Comparison of ENCODE assay signal across 31 cellular contexts in genomic region chr19:15425321-15425950, GRCh38. TPM values are rescaled to one million over a fixed set of nuclear protein-coding genes. Genes with fewer than 3 reads are reported as not detected.
"Had no signal": no experiment of that assay in that cellular context is flagged by ENCODE, and none has a peak within 500 bp of the region (broad histone marks: within the 10 kb centered on the region; RNA-seq: fewer than 3 reads in every experiment).

No MANE protein-coding gene starts in this region.

- H3K9me3 ChIP-seq: esophagus squamous epithelium, gastrocnemius medialis, lower lobe of right lung had no signal

- H3K4me3 ChIP-seq: coronary artery, dorsolateral prefrontal cortex, esophagus squamous epithelium, gastrocnemius medialis, heart right ventricle, left lung, lower lobe of right lung, mucosa of descending colon had no signal

- H3K27me3 ChIP-seq: dorsolateral prefrontal cortex, esophagus squamous epithelium, gastrocnemius medialis, heart right ventricle, left lung had no signal

- ATAC-seq: esophagus mucosa, gastrocnemius medialis, heart right ventricle, left cardiac atrium, left lung, left ventricle myocardium superior, lower lobe of right lung, mucosa of descending colon had no signal

- DNase-seq: dermis blood vessel endothelial cell; dorsolateral prefrontal cortex; effector CD4-positive, alpha-beta T cell; effector memory CD4-positive, alpha-beta T cell; erythroblast; esophagus squamous epithelium; foreskin fibroblast; foreskin melanocyte; gastrocnemius medialis; glutamatergic neuron; head of caudate nucleus; heart right ventricle; hippocampal formation; left cardiac atrium; left lung; left ventricle myocardium superior; lower lobe of right lung; mesenchymal stem cell; mucosa of descending colon had no signal

- FAIRE-seq: colon, endothelial cell of umbilical vein, islet of Langerhans, keratinocyte had no signal

- H3K27ac ChIP-seq: coronary artery, dorsolateral prefrontal cortex, epithelial cell of prostate, esophagus squamous epithelium, gastrocnemius medialis, heart right ventricle, left lung, lower lobe of right lung had no signal

RNA-seq across cellular contexts. Expression of gene RASAL3, which starts 38.9 kb away (rescaled TPM):
- total RNA-seq: kidney epithelial cell, mesothelial cell of epicardium, myocyte had no signal
- polyA plus RNA-seq: keratinocyte had no signal

RNA-seq across cellular contexts. Expression of gene PGLYRP2, which starts 53.9 kb away (rescaled TPM):
- total RNA-seq: dermis blood vessel endothelial cell, esophagus mucosa, esophagus squamous epithelium, gastrocnemius medialis, heart right ventricle, kidney epithelial cell, left cardiac atrium, left lung, left ventricle myocardium superior, lower lobe of right lung, lung microvascular endothelial cell, mesenteric fat pad, mesothelial cell of epicardium, mucosa of descending colon, myocyte had no signal
- polyA plus RNA-seq: heart right ventricle, keratinocyte had no signal
